ENCODE assay signal across 12 cellular contexts in genomic region chr9:84136119-84136868, GRCh38.
A peak's percentile ranks its signal among the peaks of the same experiment; 100 is the strongest.
DNase-seq lines count a peak whose midpoint lies in the region; TF ChIP-seq lines count a peak whose summit lies in the region.
"Had no signal": no experiment of that assay in that cellular context is flagged by ENCODE, and none has a peak within 500 bp of the region (broad histone marks: within the 10 kb centered on the region; RNA-seq: fewer than 3 reads in every experiment).

No MANE protein-coding gene starts in this region.

- peak; percentile 29 for DNase-seq in GM03348 (ENCODE audit: low spot score)
- DNase-seq in NCI-H2029 treated with DMSO at 0.1 percent for 48 hours (lab: John Stamatoyannopoulos, UW): peak; percentile 68
- peak; percentile 31 for DNase-seq in astrocyte of the cerebellum (ENCODE audit: low read depth)
- DNase-seq in myocyte (ENCODE audit: low read depth): peak; percentile 22
- DNase-seq in hippocampal formation (lab: John Stamatoyannopoulos, UW): no peak
- DNase-seq in islet precursor cell: no peak
- no peak for DNase-seq in HuH-7 (ENCODE audit: low spot score)
- DNase-seq in amniotic stem cell (lab: John Stamatoyannopoulos, UW): no peak
- DNase-seq: activated B cell treated with CpG ODN at 0.5 μM for 24 hours; activated naive CD4-positive, alpha-beta T cell; OCI-M1 had no signal

- no peak overlapping the region for H3K4me3 ChIP-seq in astrocyte of the cerebellum (ENCODE audit: low read depth, low read length)
- H3K4me3 ChIP-seq: neural progenitor cell had no signal

- TF ChIP-seq CTCF in astrocyte of the cerebellum (IDR thresholded peaks at IDR 0.05; ENCODE audit: low read depth, low read length, missing control alignments): no peak

- in situ Hi-C loops in astrocyte of the cerebellum (cut with HindIII; ENCODE audit: low sequenced_read_pairs): no loop called here

Comparison
In these comparisons a context has a peak if more than half of its experiments do, and no peak if none do; other contexts are left out.
1. DNase-seq: peak in GM03348 (single experiment), NCI-H2029 treated with DMSO at 0.1 percent for 48 hours (single experiment), astrocyte of the cerebellum (single experiment) and myocyte (single experiment); none in hippocampal formation (0 of 2), islet precursor cell (single experiment), HuH-7 (single experiment) and amniotic stem cell (single experiment).